11 cellular contexts compared by ENCODE assay signal in genomic region chr7:128954830-128955797, GRCh38. TPM values are rescaled to one million over a fixed set of nuclear protein-coding genes. Genes with fewer than 3 reads are reported as not detected.
DNase-seq lines count a peak whose midpoint lies in the region; ATAC-seq, FAIRE-seq and TF ChIP-seq lines count a peak whose summit lies in the region.
"Had no signal": no experiment of that assay in that cellular context is flagged by ENCODE, and none has a peak within 500 bp of the region (broad histone marks: within the 10 kb centered on the region; RNA-seq: fewer than 3 reads in every experiment).

No MANE protein-coding gene starts in this region.

- no peak overlapping the region for H3K4me2 ChIP-seq in K562 (ENCODE audit: insufficient read depth, low read length)

- in situ Hi-C loops in K562 (cut with MboI) = no loop called here

- DNase-seq in AG09309 (ENCODE audit: low read depth) (peak; percentile 40), K562 (ENCODE audit: extremely low read depth in 1 of 4, low spot score in 3 of 4) (no peak), foreskin melanocyte (no peak), pancreas (no peak), epidermal melanocyte (ENCODE audit: insufficient read length, low spot score) (no peak), CD14-positive monocyte (ENCODE audit: low spot score) (no peak)

- no peak for TF ChIP-seq POLR2A in K562 (conservative IDR thresholded peaks at IDR 0.05)

- POLR2A ChIA-PET in K562 (lab: Yijun Ruan, JAX) = interaction anchor here (0.6 to 1.4 kb wide), 6 partner anchors 10 to 381 kb away, joined by 3 to 5 read pairs (median 4); no protein-coding TSS in a partner anchor

- no peaks in the 10 kb centered on the region for H4K20me1 ChIP-seq in K562 (replicated peaks; ENCODE audit: control insufficient read depth, insufficient read depth, low read length)

- H3K36me3 Mint-ChIP-seq in CD14-positive monocyte = peaks cover 88 to 94% of the 10 kb centered on the region in 2 donors

- ATAC-seq in GM19025 (IDR thresholded peaks at IDR 0.05; ENCODE audit: low read depth, unreplicated experiment) = peak; percentile 49
- peak; percentile 60 for ATAC-seq in HG03175 (IDR thresholded peaks at IDR 0.05; ENCODE audit: unreplicated experiment)
- no peak for ATAC-seq in K562
- ATAC-seq in pancreas = no peak

- no peaks in the 10 kb centered on the region for H3K4me1 ChIP-seq in K562 (replicated peaks in 1 of 2; ENCODE audit: control insufficient read depth in 2 of 2, insufficient read depth in 2 of 2, low read length in 2 of 2)
- no peaks in the 10 kb centered on the region for H3K4me1 ChIP-seq in pancreas

- H3K27me3 ChIP-seq in K562 (ENCODE audit: control insufficient read depth in 2 of 2, insufficient read depth in 2 of 2, low read length in 2 of 2) (no peaks in the 10 kb centered on the region), pancreas (no peaks in the 10 kb centered on the region)

- intact Hi-C loops in K562 (cut with micrococcal nuclease) = no loop called here
- intact Hi-C loops in pancreas (cut with DNase I) = no loop called here
- intact Hi-C loops in CD14-positive monocyte (cut with micrococcal nuclease) = no loop called here

- 85% methylated on average over 15 of the region's 15 CpGs for WGBS in K562 (ENCODE audit: insufficient coverage, low coverage, missing lambda C conversion rate)
- 80 to 86% methylated on average over 15 of the region's 15 CpGs for WGBS in pancreas, 2 donors

- CTCF ChIA-PET in K562 (lab: Yijun Ruan, JAX; ENCODE audit: low intra/inter-chr PET ratio) = interaction anchor here (0.5 kb wide), 1 partner anchor 80 kb away, joined by 4 read pairs; no protein-coding TSS in a partner anchor

- H3K9me3 Mint-ChIP-seq in CD14-positive monocyte = no peaks in the 10 kb centered on the region

- TF ChIP-seq EP300 in K562 (IDR thresholded peaks at IDR 0.05; ENCODE audit: low read length) = no peak

- no peaks in the 10 kb centered on the region for H3K9me1 ChIP-seq in K562 (ENCODE audit: control insufficient read depth, insufficient read depth, low read length)

- BruUV-seq in K562 (replicated peaks; lab: Mats Ljungman, UMichigan) = TSS peak; percentile 44

- H3K4me3 ChIP-seq in AG09309 (ENCODE audit: control insufficient read depth, low read depth, low read length) (no peak overlapping the region), K562 (no peak overlapping the region), pancreas (no peak overlapping the region)
- H3K4me3 ChIP-seq: skin epidermis had no signal

- no peak for TF ChIP-seq CTCF in AG09309 (IDR thresholded peaks at IDR 0.05; ENCODE audit: control insufficient read depth, insufficient read depth, low read depth, low read length, missing control alignments)
- no peak for TF ChIP-seq CTCF in K562 (IDR thresholded peaks at IDR 0.05 in 2 of 3, conservative IDR thresholded peaks at IDR 0.05 in 1 of 3; ENCODE audit: insufficient read depth in 2 of 3, low read depth in 1 of 3, low read length in 3 of 3)
- no peak for TF ChIP-seq CTCF in pancreas (IDR thresholded peaks at IDR 0.05)
- TF ChIP-seq CTCF in CD14-positive monocyte (IDR thresholded peaks at IDR 0.05) = no peak

- peaks cover 0 to 1% (median 0%) of the 10 kb centered on the region in 3 donors for H3K27me3 Mint-ChIP-seq in CD14-positive monocyte (ENCODE audit: low read depth in 3 of 3)

- H3K36me3 ChIP-seq in K562 (ENCODE audit: control insufficient read depth, insufficient read depth, low read length) = peaks cover 81% of the 10 kb centered on the region
- peaks cover 0 to 15% (median 5%) of the 10 kb centered on the region in 3 donors for H3K36me3 ChIP-seq in pancreas

- H3K27ac Mint-ChIP-seq in CD14-positive monocyte = peak overlapping the region in 2 of 7 donors; percentile 50 to 61

- no peak for TF ChIP-seq RAD21 in K562 (CRISPR knock-in tag; conservative IDR thresholded peaks at IDR 0.05 in 1 of 2, IDR thresholded peaks at IDR 0.05 in 1 of 2)

- H3K4me3 Mint-ChIP-seq in CD14-positive monocyte = peak overlapping the region in 1 of 2 donors; percentile 17

- no peak overlapping the region for H3K9ac ChIP-seq in K562 (ENCODE audit: insufficient read depth in 1 of 2, low read depth in 2 of 2, low read length in 2 of 2)

- no peak overlapping the region for H2AFZ ChIP-seq in K562 (ENCODE audit: low read depth, low read length)

- no peaks in the 10 kb centered on the region for H3K79me2 ChIP-seq in K562 (ENCODE audit: control insufficient read depth, insufficient read depth, low read length)

- no peaks in the 10 kb centered on the region for H3K9me3 ChIP-seq in K562 (replicated peaks; ENCODE audit: control insufficient read depth, insufficient read depth, low read depth, low read length)
- H3K9me3 ChIP-seq in pancreas = no peaks in the 10 kb centered on the region

- peaks cover 27% of the 10 kb centered on the region for H3K4me1 Mint-ChIP-seq in CD14-positive monocyte

- H3K27ac ChIP-seq in K562 (ENCODE audit: extremely low read depth, low read depth, low read length) (no peak overlapping the region), pancreas (no peak overlapping the region)

- FAIRE-seq in K562 (lab: Jason Lieb, UNC) (no peak), pancreas (lab: Jason Lieb, UNC) (no peak)

TF ChIP-seq in K562, 482 proteins besides CTCF, POLR2A, EP300 and RAD21:
- TF ChIP-seq ILK (tag; IDR thresholded peaks at IDR 0.05; ENCODE audit: borderline replicate concordance, low read depth) = no peak
- peak; percentile 22; the same call in 1 of the 2 replicates for TF ChIP-seq ZBTB33 (CRISPR knock-in tag; IDR thresholded peaks at IDR 0.05)
- no peak for TF ChIP-seq MXI1 (IDR thresholded peaks at IDR 0.05; ENCODE audit: low read depth, low read length)
- no peak for TF ChIP-seq CEBPG (CRISPR knock-in tag; IDR thresholded peaks at IDR 0.05)
- no peak for TF ChIP-seq CEBPG (tag; conservative IDR thresholded peaks at IDR 0.05 in 1 of 2, IDR thresholded peaks at IDR 0.05 in 1 of 2)

RNA-seq across cellular contexts. Expression of gene IRF5, which starts 17.4 kb away (rescaled TPM):
- total RNA-seq in K562 (2011; cell fraction: chromatin; rRNA removed; ENCODE audit: low replicate concordance) = not detected in 2 replicates
- total RNA-seq in K562 (2011; cell fraction: nucleolus; rRNA removed) = not detected in 2 replicates
- not detected in 2 replicates for total RNA-seq in K562 (2011; cell fraction: nucleoplasm; rRNA removed)
- total RNA-seq in K562 (2014; rRNA removed) (not detected in 2 replicates), K562 (2014; rRNA removed; fragmentation: Illumina TruSeq; extraction: Trizol) (not detected in 2 replicates), K562 (2015; rRNA removed; fragmentation: Illumina TruSeq; extraction: Trizol) (not detected in 2 replicates), K562 (2021) (0.04 and 0.20 TPM in 2 replicates), pancreas (10 to 100 TPM in 1 of 6 donors, 1 to 10 TPM in 5; 3.2 to 12.4 (median 4.3) TPM)
- polyA plus RNA-seq in K562 (2011; rRNA removed) (not detected in 2 replicates), K562 (2014; fragmentation: Illumina TruSeq; extraction: Trizol) (not detected in 2 replicates), K562 (2014; fragmentation: Nextera tagmentation; extraction: Ambion mirVana) (not detected), K562 (2014; rRNA removed) (not detected in 2 replicates), pancreas (1 to 10 TPM; 6.4 to 8.1 TPM), CD14-positive monocyte (100 to 1,000 TPM; 130 to 170 TPM)
- not detected in 2 replicates for polyA plus RNA-seq in K562 (2011; cell fraction: cytosol; rRNA removed)
- polyA plus RNA-seq in K562 (2011; cell fraction: nucleus; rRNA removed) = 0.08 and 0.09 TPM in 2 replicates
- polyA plus RNA-seq in K562 (2012) = 0.10 TPM in 1 of 2 replicates, not detected in the other
- not detected in 2 replicates for polyA minus RNA-seq in K562 (2011; rRNA and poly(A)+ RNA removed)
- polyA minus RNA-seq in K562 (2011; cell fraction: cytosol; rRNA and poly(A)+ RNA removed) = not detected in 2 replicates
- not detected in 2 replicates for polyA minus RNA-seq in K562 (2011; cell fraction: nucleus; rRNA and poly(A)+ RNA removed)
- total RNA-seq: G401 had no signal

RNA-seq across cellular contexts. Expression of gene KCP, which starts 44.6 kb away (rescaled TPM):
- 0.19 and 2.1 TPM in 2 replicates for total RNA-seq in K562 (2011; cell fraction: chromatin; rRNA removed; ENCODE audit: low replicate concordance)
- 0.79 and 1.3 TPM in 2 replicates for total RNA-seq in K562 (2011; cell fraction: nucleolus; rRNA removed)
- total RNA-seq in K562 (2011; cell fraction: nucleoplasm; rRNA removed) = 0.73 and 0.84 TPM in 2 replicates
- 0.09 TPM in 1 of 2 replicates, not detected in the other for total RNA-seq in K562 (2014; rRNA removed)
- total RNA-seq in K562 (2014; rRNA removed; fragmentation: Illumina TruSeq; extraction: Trizol) = not detected in 2 replicates
- 0.15 TPM in 1 of 2 replicates, not detected in the other for total RNA-seq in K562 (2015; rRNA removed; fragmentation: Illumina TruSeq; extraction: Trizol)
- 0.16 TPM in 1 of 2 replicates, not detected in the other for total RNA-seq in K562 (2021)
- polyA plus RNA-seq in K562 (2011; rRNA removed) = 0.07 and 0.09 TPM in 2 replicates
- 0.15 TPM in 1 of 2 replicates, not detected in the other for polyA plus RNA-seq in K562 (2011; cell fraction: cytosol; rRNA removed)
- 0.86 and 1.5 TPM in 2 replicates for polyA plus RNA-seq in K562 (2011; cell fraction: nucleus; rRNA removed)
- polyA plus RNA-seq in K562 (2012) = 0.34 and 3.9 TPM in 2 replicates
- polyA plus RNA-seq in K562 (2014; fragmentation: Illumina TruSeq; extraction: Trizol) = not detected in 2 replicates
- under 1 TPM; 0.06 to 0.17 TPM for polyA plus RNA-seq in K562 (2014; fragmentation: Nextera tagmentation; extraction: Ambion mirVana)
- polyA plus RNA-seq in K562 (2014; rRNA removed) = 0.09 and 0.15 TPM in 2 replicates
- 0.11 TPM in 1 of 2 replicates, not detected in the other for polyA minus RNA-seq in K562 (2011; rRNA and poly(A)+ RNA removed)
- polyA minus RNA-seq in K562 (2011; cell fraction: cytosol; rRNA and poly(A)+ RNA removed) = not detected in 2 replicates
- 0.54 and 0.67 TPM in 2 replicates for polyA minus RNA-seq in K562 (2011; cell fraction: nucleus; rRNA and poly(A)+ RNA removed)
- under 1 TPM; 0.08 to 0.46 (median 0.30) TPM for total RNA-seq in pancreas
- polyA plus RNA-seq in pancreas = under 1 TPM; 0.33 to 0.95 TPM
- under 1 TPM in 1 of 2 donors, not detected in 1; 0.11 TPM for polyA plus RNA-seq in CD14-positive monocyte
- total RNA-seq: dermis microvascular lymphatic vessel endothelial cell had no signal

Comparison
In these comparisons a context has a peak if more than half of its experiments do, and no peak if none do; other contexts are left out.
1. ATAC-seq: peak in GM19025 (single experiment) and HG03175 (single experiment); none in K562 (single experiment) and pancreas (0 of 4).
2. RNA of gene IRF5, which starts 17.4 kb away (polyA plus RNA-seq): 130 to 170 TPM in CD14-positive monocyte; 6.4 to 8.1 TPM in pancreas and 0.08 to 0.10 TPM in K562; every median in the first group is over 10 times any median in the second.